14 cellular contexts compared by ENCODE assay signal in genomic region chr3:72165337-72165736, GRCh38.
"Had no signal": no experiment of that assay in that cellular context is flagged by ENCODE, and none has a peak within 500 bp of the region (broad histone marks: within the 10 kb centered on the region; RNA-seq: fewer than 3 reads in every experiment).

No MANE protein-coding gene starts in this region.

- H3K36me3 ChIP-seq: colonic mucosa, gastrocnemius medialis, right atrium auricular region, thyroid gland, uterus had no signal

- H3K4me3 Mint-ChIP-seq: activated CD8-positive, alpha-beta T cell treated with anti-CD3 and anti-CD28 coated beads for 36 hours had no signal

- H3K27ac ChIP-seq: colonic mucosa, gastrocnemius medialis, right atrium auricular region, thyroid gland, uterus, VCaP had no signal

- H3K27ac Mint-ChIP-seq: activated CD8-positive, alpha-beta T cell treated with anti-CD3 and anti-CD28 coated beads for 36 hours had no signal

- H3K9me3 Mint-ChIP-seq: activated CD8-positive, alpha-beta T cell treated with anti-CD3 and anti-CD28 coated beads for 36 hours had no signal

- ATAC-seq: activated CD8-positive, alpha-beta T cell treated with anti-CD3 and anti-CD28 coated beads for 36 hours; gastrocnemius medialis had no signal

- H3K4me1 ChIP-seq: colonic mucosa, gastrocnemius medialis, right atrium auricular region, uterus had no signal

- H3K9me3 ChIP-seq: colonic mucosa, gastrocnemius medialis, thyroid gland, uterus had no signal

- H3K27me3 ChIP-seq: colonic mucosa, gastrocnemius medialis, right atrium auricular region, thyroid gland, uterus had no signal

- H3K4me2 ChIP-seq: smooth muscle cell had no signal

- H3K4me3 ChIP-seq: colonic mucosa, gastrocnemius medialis, right atrium auricular region, smooth muscle cell, thyroid gland, uterus had no signal

- DNase-seq: activated CD4-positive, alpha-beta T cell treated with anti-CD3 and anti-CD28 coated beads for 4 hours; activated CD8-positive, alpha-beta memory T cell treated with anti-CD3 and anti-CD28 coated beads, Interleukin-2, amount 50 U/mL, for 4 hours; activated CD8-positive, alpha-beta T cell treated with anti-CD3 and anti-CD28 coated beads for 36 hours; activated naive CD4-positive, alpha-beta T cell; colonic mucosa; effector CD4-positive, alpha-beta T cell; gastrocnemius medialis; nucleus accumbens; T1000; thyroid gland; uterus had no signal
